In genomic region chr12:47700263-47700662, GRCh38 we compare ENCODE assay signal across 33 cellular contexts. TPM values are rescaled to one million over a fixed set of nuclear protein-coding genes. Genes with fewer than 3 reads are reported as not detected.
"Had no signal": no experiment of that assay in that cellular context is flagged by ENCODE, and none has a peak within 500 bp of the region (broad histone marks: within the 10 kb centered on the region; RNA-seq: fewer than 3 reads in every experiment).

No MANE protein-coding gene starts in this region.

- H3K36me3 ChIP-seq: ovary, vagina had no signal

- ATAC-seq: naive thymus-derived CD8-positive, alpha-beta T cell; natural killer cell treated with Interleukin-12 subunit alpha and Interleukin-12 subunit beta and Interleukin-15 and Interleukin-18, amount 100 ng/mL, for 72 hours; psoas muscle; right cardiac atrium; sciatic nerve; stimulated activated naive B cell treated with anti-CD40 and anti-IgM and Interleukin-4, amounts not matched to agents 10 μg/mL and 1 μg/mL and 100 μg/mL, for 72 hours had no signal

- H3K27ac Mint-ChIP-seq: natural killer cell treated with Interleukin-12 subunit alpha and Interleukin-12 subunit beta and Interleukin-15 and Interleukin-18, amount 100 ng/mL, for 72 hours; nephron progenitor cell; neural progenitor cell; progenitor cell of endocrine pancreas; stimulated activated effector memory CD8-positive, alpha-beta T cell treated with anti-CD3 and anti-CD28 coated beads, Interleukin-12 subunit alpha, Interleukin-12 subunit beta, amount 100 ng/mL, for 72 hours; stimulated activated naive B cell treated with anti-CD40 and anti-IgM and Interleukin-4, amounts not matched to agents 10 μg/mL and 1 μg/mL and 100 μg/mL, for 72 hours; stimulated activated naive CD8-positive, alpha-beta T cell treated with anti-CD3 and anti-CD28 coated beads, Interleukin-15, Interleukin-2, amounts not matched to agents 100 ng/mL and 50 ng/mL, for 24 hours had no signal

- FAIRE-seq: urothelium cell line had no signal

- H3K27ac ChIP-seq: neural progenitor cell, ovary, parathyroid adenoma, psoas muscle, skin epidermis, spleen, stomach, thoracic aorta, thyroid gland, tibial nerve, upper lobe of left lung, vagina had no signal

- H3K4me1 ChIP-seq: neural progenitor cell, parathyroid adenoma, psoas muscle had no signal

- H3K27me3 ChIP-seq: neural progenitor cell, ovary, spleen, stomach, thyroid gland, tibial nerve, upper lobe of left lung, vagina had no signal

- H2AFZ ChIP-seq: neural progenitor cell, parathyroid adenoma had no signal

- H3K4me2 ChIP-seq: neural progenitor cell, smooth muscle cell had no signal

- H3K4me3 ChIP-seq: neural progenitor cell, ovary, psoas muscle, skin epidermis, smooth muscle cell, spleen, stomach, thoracic aorta, thyroid gland, tibial nerve, upper lobe of left lung, vagina had no signal

- H3K9ac ChIP-seq: neural progenitor cell, parathyroid adenoma had no signal

- H3K4me3 Mint-ChIP-seq: naive thymus-derived CD8-positive, alpha-beta T cell; natural killer cell treated with Interleukin-12 subunit alpha and Interleukin-12 subunit beta and Interleukin-15 and Interleukin-18, amount 100 ng/mL, for 72 hours; nephron progenitor cell; neural progenitor cell; stimulated activated effector memory CD8-positive, alpha-beta T cell treated with anti-CD3 and anti-CD28 coated beads, Interleukin-12 subunit alpha, Interleukin-12 subunit beta, amount 100 ng/mL, for 72 hours; stimulated activated naive B cell treated with anti-CD40 and anti-IgM and Interleukin-4, amounts not matched to agents 10 μg/mL and 1 μg/mL and 100 μg/mL, for 72 hours; stimulated activated naive CD8-positive, alpha-beta T cell treated with anti-CD3 and anti-CD28 coated beads, Interleukin-15, Interleukin-2, amounts not matched to agents 100 ng/mL and 50 ng/mL, for 24 hours had no signal

- H3K9me3 ChIP-seq: ovary, psoas muscle, spleen, stomach, thoracic aorta, thyroid gland, tibial nerve, upper lobe of left lung, vagina had no signal

- DNase-seq: naive thymus-derived CD8-positive, alpha-beta T cell; nephron progenitor cell; occipital lobe; ovary; posterior cingulate gyrus; psoas muscle; right cardiac atrium; spleen; stimulated activated CD4-positive, alpha-beta T cell treated with anti-CD3 and anti-CD28 coated beads, Interleukin-12 subunit alpha, Interleukin-12 subunit beta, amount 100 ng/mL, for 4 hours; stimulated activated CD4-positive, alpha-beta T cell treated with anti-CD3 and anti-CD28 coated beads, Interleukin-2, amount 100 ng/mL, for 24 hours; stimulated activated CD4-positive, alpha-beta T cell treated with anti-CD3 and anti-CD28 coated beads, Interleukin-2, amount 100 ng/mL, for 48 hours; stimulated activated CD4-positive, alpha-beta T cell treated with anti-CD3 and anti-CD28 coated beads, Interleukin-4, amount 100 ng/mL, for 24 hours; stimulated activated naive B cell treated with anti-CD40 and anti-IgM and Interleukin-4, amounts not matched to agents 10 μg/mL and 1 μg/mL and 100 μg/mL, for 72 hours; stimulated activated naive CD4-positive, alpha-beta T cell treated with Interleukin-2 at 50 U/mL for 16 hours; stomach; thyroid gland; trophoblast cell; upper lobe of left lung had no signal

- H3K27me3 Mint-ChIP-seq: naive thymus-derived CD8-positive, alpha-beta T cell; natural killer cell treated with Interleukin-12 subunit alpha and Interleukin-12 subunit beta and Interleukin-15 and Interleukin-18, amount 100 ng/mL, for 72 hours; progenitor cell of endocrine pancreas; stimulated activated naive B cell treated with anti-CD40 and anti-IgM and Interleukin-4, amounts not matched to agents 10 μg/mL and 1 μg/mL and 100 μg/mL, for 72 hours; stimulated activated naive CD8-positive, alpha-beta T cell treated with anti-CD3 and anti-CD28 coated beads, Interleukin-15, Interleukin-2, amounts not matched to agents 100 ng/mL and 50 ng/mL, for 24 hours had no signal

- H3K9me3 Mint-ChIP-seq: naive thymus-derived CD8-positive, alpha-beta T cell; natural killer cell treated with Interleukin-12 subunit alpha and Interleukin-12 subunit beta and Interleukin-15 and Interleukin-18, amount 100 ng/mL, for 72 hours; nephron progenitor cell; neural progenitor cell; stimulated activated effector memory CD8-positive, alpha-beta T cell treated with anti-CD3 and anti-CD28 coated beads, Interleukin-12 subunit alpha, Interleukin-12 subunit beta, amount 100 ng/mL, for 72 hours; stimulated activated naive CD8-positive, alpha-beta T cell treated with anti-CD3 and anti-CD28 coated beads, Interleukin-15, Interleukin-2, amounts not matched to agents 100 ng/mL and 50 ng/mL, for 24 hours had no signal

RNA-seq across cellular contexts. Expression of gene ENDOU, which starts 25.0 kb away (rescaled TPM):
- total RNA-seq: naive thymus-derived CD8-positive, alpha-beta T cell; natural killer cell treated with Interleukin-12 subunit alpha and Interleukin-12 subunit beta and Interleukin-15 and Interleukin-18, amount 100 ng/mL, for 72 hours; occipital lobe; osteoblast; progenitor cell of endocrine pancreas; temporal lobe had no signal
- polyA plus RNA-seq: naive thymus-derived CD8-positive, alpha-beta T cell had no signal
